In genomic region chr10:123149568-123150228, GRCh38 we compare ENCODE assay signal across 8 cellular contexts. TPM values are rescaled to one million over a fixed set of nuclear protein-coding genes. Genes with fewer than 3 reads are reported as not detected.
DNase-seq lines count a peak whose midpoint lies in the region; ATAC-seq, FAIRE-seq and TF ChIP-seq lines count a peak whose summit lies in the region.

No MANE protein-coding gene starts in this region.

- H3K36me3 ChIP-seq in ACC112 (ENCODE audit: insufficient read depth, low read length) (no peaks in the 10 kb centered on the region), GM23338 (ENCODE audit: insufficient read depth) (no peaks in the 10 kb centered on the region), bronchial epithelial cell (ENCODE audit: control insufficient read depth, insufficient read depth, low read length) (no peaks in the 10 kb centered on the region)

- 0 out of 2 replicates have a peak, but pooled peaks cover 3% of the 10 kb centered on the region for H4K20me1 ChIP-seq in GM23338 (replicated peaks; ENCODE audit: insufficient read depth)

- peaks cover 5% of the 10 kb centered on the region; the same call in 2 of the 3 replicates for H3K9me3 Mint-ChIP-seq in GM23338

- H3K27ac Mint-ChIP-seq in GM23338: no peak overlapping the region

- H3K27me3 ChIP-seq in ACC112 (ENCODE audit: insufficient read depth, low read length) (peaks cover 79% of the 10 kb centered on the region), GM23338 (ENCODE audit: insufficient read depth) (peaks cover 83% of the 10 kb centered on the region), bronchial epithelial cell (ENCODE audit: control insufficient read depth, insufficient read depth, low read length) (peaks cover 45% of the 10 kb centered on the region), mononuclear cell (ENCODE audit: insufficient read depth, low read length) (peaks cover 83% of the 10 kb centered on the region)

- no peaks in the 10 kb centered on the region for H3K9me3 ChIP-seq in mononuclear cell (ENCODE audit: low read depth, low read length)

- H3K4me1 ChIP-seq in ACC112 (ENCODE audit: control insufficient read depth, insufficient read depth, low read length, unreplicated experiment) (peaks cover 11% of the 10 kb centered on the region), GM23338 (ENCODE audit: insufficient read depth) (peaks cover 63% of the 10 kb centered on the region), mononuclear cell (ENCODE audit: insufficient read depth, low read length) (peaks cover 65% of the 10 kb centered on the region)

- H3F3A ChIP-seq in GM23338 (replicated peaks; ENCODE audit: low read depth): peaks cover 43% of the 10 kb centered on the region

- H3K79me2 ChIP-seq in ACC112 (ENCODE audit: control insufficient read depth, insufficient read depth, low read length, unreplicated experiment) (peaks cover 2% of the 10 kb centered on the region), GM23338 (replicated peaks; ENCODE audit: insufficient read depth) (peaks cover 4% of the 10 kb centered on the region)

- H2AFZ ChIP-seq in ACC112 (ENCODE audit: low read length, unreplicated experiment) (no peak overlapping the region), GM23338 (peak overlapping the region; percentile 90; the same call in 1 of the 2 replicates)

- H3K4me3 Mint-ChIP-seq in GM23338: peak overlapping the region; percentile 70

- peak overlapping the region; percentile 83 for H3K4me2 ChIP-seq in GM23338

- H3K27me3 Mint-ChIP-seq in GM23338 (ENCODE audit: insufficient read depth, low read depth, poor library complexity): peaks cover 75% of the 10 kb centered on the region

- H3K4me3 ChIP-seq in ACC112 (ENCODE audit: low read depth, low read length) (peak overlapping the region; percentile 76), GM23338 (peak overlapping the region; percentile 60), bronchial epithelial cell (ENCODE audit: low read depth, low read length) (peak overlapping the region; percentile 39), mononuclear cell (ENCODE audit: low read length) (peak overlapping the region; percentile 15)

- no peak for TF ChIP-seq CTCF in GM23338 (conservative IDR thresholded peaks at IDR 0.05; ENCODE audit: low read depth in 2 of 2)
- TF ChIP-seq CTCF in bronchial epithelial cell (IDR thresholded peaks at IDR 0.05; ENCODE audit: insufficient read depth, low read length, severe bottlenecking): no peak

- peaks cover 57% of the 10 kb centered on the region for H3K4me1 Mint-ChIP-seq in GM23338

- FAIRE-seq in bronchial epithelial cell (lab: Jason Lieb, UNC): no peak

- no peak; the same call in 1 of the 3 replicates for ATAC-seq in GM23338

- DNase-seq in GM23338 (ENCODE audit: low spot score) (peak; percentile 56), bronchial epithelial cell (ENCODE audit: low read depth) (no peak), DMS153 treated with DMSO at 0.1 percent for 48 hours (lab: John Stamatoyannopoulos, UW; ENCODE audit: unreplicated experiment) (no peak), GDM1 (lab: John Stamatoyannopoulos, UW) (no peak), activated gamma-delta T cell treated with Interleukin-2 at 50 U/mL for 16 hours (no peak)
- DNase-seq in NK-92 treated with Interleukin-12 subunit alpha and Interleukin-12 subunit beta, amount 100 ng/mL, for 24 hours (lab: John Stamatoyannopoulos, UW): no peak

- peaks cover 17% of the 10 kb centered on the region for H3K36me3 Mint-ChIP-seq in GM23338 (ENCODE audit: low read depth)

- no peaks in the 10 kb centered on the region for H3K9me2 ChIP-seq in GM23338 (ENCODE audit: insufficient read depth)

- no peak overlapping the region for H3K27ac ChIP-seq in ACC112 (ENCODE audit: low read depth, low read length)
- H3K27ac ChIP-seq in GM23338 (ENCODE audit: low read depth): no peak overlapping the region

TF ChIP-seq in GM23338, 12 proteins besides CTCF, POLR2A, EP300 and RAD21:
- no peak for TF ChIP-seq ZNF114 (CRISPR knock-in tag; IDR thresholded peaks at IDR 0.05)
- no peak for TF ChIP-seq POLR2AphosphoS5 (IDR thresholded peaks at IDR 0.05; ENCODE audit: low read depth)
- no peak for TF ChIP-seq REST (IDR thresholded peaks at IDR 0.05; ENCODE audit: unreplicated experiment)
- TF ChIP-seq ETS1 (IDR thresholded peaks at IDR 0.05): no peak
- no peak for TF ChIP-seq ZNF331 (CRISPR knock-in tag; IDR thresholded peaks at IDR 0.05; ENCODE audit: low read depth)
- TF ChIP-seq EZH2 (IDR thresholded peaks at IDR 0.05; ENCODE audit: low read depth, unreplicated experiment): peak; percentile 29
- no peak for TF ChIP-seq NANOG (IDR thresholded peaks at IDR 0.05; ENCODE audit: borderline replicate concordance)
- no peak for TF ChIP-seq JUNB (IDR thresholded peaks at IDR 0.05; ENCODE audit: unreplicated experiment)
- no peak for TF ChIP-seq STAT1 (IDR thresholded peaks at IDR 0.05; ENCODE audit: unreplicated experiment)
- TF ChIP-seq EZH2phosphoT487 (IDR thresholded peaks at IDR 0.05; ENCODE audit: unreplicated experiment): peak; percentile 91

RNA-seq across cellular contexts. Expression of gene HMX2, which starts 1.8 kb away (rescaled TPM):
- 0.97 and 2.6 TPM in 2 replicates for total RNA-seq in GM23338 (2014; rRNA removed; shearing (Covaris generic))
- 3.1 and 3.4 TPM in 2 replicates for polyA plus RNA-seq in GM23338 (2016; fragmentation: Nextera tagmentation; extraction: Ambion mirVana)
- total RNA-seq in bronchial epithelial cell: not detected in 2 replicates
- not detected for total RNA-seq in mononuclear cell

RNA-seq across cellular contexts. Expression of gene BUB3, which starts 4.5 kb away (rescaled TPM):
- 272 and 361 TPM in 2 replicates for total RNA-seq in GM23338 (2014; rRNA removed; shearing (Covaris generic))
- 197 and 243 TPM in 2 replicates for polyA plus RNA-seq in GM23338 (2016; fragmentation: Nextera tagmentation; extraction: Ambion mirVana)
- total RNA-seq in bronchial epithelial cell (143 and 179 TPM in 2 replicates), mononuclear cell (99.9 TPM)

RNA-seq across cellular contexts. Expression of gene HMX3, which starts 13.9 kb away (rescaled TPM):
- total RNA-seq in GM23338 (2014; rRNA removed; shearing (Covaris generic)): 0.23 and 0.35 TPM in 2 replicates
- polyA plus RNA-seq in GM23338 (2016; fragmentation: Nextera tagmentation; extraction: Ambion mirVana): not detected in 2 replicates
- total RNA-seq in bronchial epithelial cell (0.13 TPM in 1 of 2 replicates, not detected in the other), mononuclear cell (not detected)

Comparison
In these comparisons a context has a peak if more than half of its experiments do, and no peak if none do; other contexts are left out.
1. H3K4me3 ChIP-seq: peak in every context shown above with its lines; median percentile 76 in ACC112; 60 in GM23338; 39 in bronchial epithelial cell; 15 in mononuclear cell.